10 cellular contexts compared by ENCODE assay signal in the genomic region with DNA sequence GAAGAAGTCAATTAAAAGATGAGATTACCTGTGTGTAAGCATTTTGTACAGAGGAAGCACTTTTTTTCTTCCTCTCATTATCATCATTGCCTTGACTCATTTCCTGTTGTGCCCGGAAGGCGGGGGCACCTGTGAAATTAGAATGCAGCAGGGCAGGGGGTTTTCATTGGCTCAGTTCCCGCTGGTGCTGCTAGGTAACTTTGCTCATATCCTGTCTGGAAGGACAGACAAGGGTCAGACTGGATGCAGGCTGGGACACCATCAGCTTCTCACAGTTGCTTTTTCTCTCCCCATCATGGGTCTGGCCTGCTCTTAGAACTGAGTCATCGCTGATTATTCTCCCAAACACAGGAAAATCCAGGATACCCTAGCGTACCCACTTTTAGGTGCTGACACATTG.
A peak's percentile ranks its signal among the peaks of the same experiment; 100 is the strongest.
DNase-seq lines count a peak whose midpoint lies in the region; FAIRE-seq and TF ChIP-seq lines count a peak whose summit lies in the region.
"Had no signal": no experiment of that assay in that cellular context is flagged by ENCODE, and none has a peak within 500 bp of the region (broad histone marks: within the 10 kb centered on the region; RNA-seq: fewer than 3 reads in every experiment).

No MANE protein-coding gene starts in this region.

- peak overlapping the region; percentile 31 for H2AFZ ChIP-seq in osteoblast (ENCODE audit: low read length)

- H4K20me1 ChIP-seq in osteoblast (ENCODE audit: insufficient read depth, low read length) = no peaks in the 10 kb centered on the region

- H3K36me3 ChIP-seq in osteoblast (ENCODE audit: insufficient read depth, low read length) = no peaks in the 10 kb centered on the region
- H3K36me3 ChIP-seq: heart left ventricle had no signal

- peaks cover 2% of the 10 kb centered on the region for H3K4me1 ChIP-seq in osteoblast (ENCODE audit: insufficient read depth, low read length)
- H3K4me1 ChIP-seq: heart left ventricle had no signal

- no peak for FAIRE-seq in RCC 7860 (lab: Jason Lieb, UNC)

- no peaks in the 10 kb centered on the region for H3K27me3 ChIP-seq in osteoblast (ENCODE audit: insufficient read depth, low read length)
- H3K27me3 ChIP-seq: heart left ventricle had no signal

- H3K4me2 ChIP-seq in osteoblast (ENCODE audit: insufficient read depth, low read length) = no peak overlapping the region

- no peaks in the 10 kb centered on the region for H3K79me2 ChIP-seq in osteoblast (ENCODE audit: insufficient read depth, low read length)

- TF ChIP-seq CTCF in osteoblast (IDR thresholded peaks at IDR 0.05; ENCODE audit: extremely low read depth, low read depth, low read length) = no peak

- H3K4me3 ChIP-seq in osteoblast (ENCODE audit: insufficient read depth, low read length) = no peak overlapping the region
- H3K4me3 ChIP-seq: heart left ventricle had no signal

- H3K9me3 ChIP-seq in osteoblast (ENCODE audit: low read depth, low read length) = no peaks in the 10 kb centered on the region
- H3K9me3 ChIP-seq: heart left ventricle had no signal

- H3K27ac ChIP-seq in osteoblast (ENCODE audit: low read depth, low read length) = no peak overlapping the region
- H3K27ac ChIP-seq: heart left ventricle had no signal

- peak; percentile 26 for DNase-seq in EH (ENCODE audit: low read depth)
- DNase-seq in RCC 7860 (ENCODE audit: low spot score) = peak; percentile 41
- peak; percentile 73 for DNase-seq in activated naive CD4-positive, alpha-beta T cell treated with Interleukin-2 at 50 U/mL for 16 hours
- no peak for DNase-seq in osteoblast (ENCODE audit: insufficient read length, low spot score, missing footprints)
- DNase-seq in NCI-H1436 treated with DMSO at 0.1 percent for 48 hours (lab: John Stamatoyannopoulos, UW) = no peak
- no peak for DNase-seq in HCEC 1CT
- DNase-seq in NCI-H1092 (lab: John Stamatoyannopoulos, UW) = no peak
- DNase-seq in NCI-H1048 (lab: John Stamatoyannopoulos, UW) = no peak
- DNase-seq: DND-41, heart left ventricle had no signal

Comparison
In these comparisons a context has a peak if more than half of its experiments do, and no peak if none do; other contexts are left out.
1. DNase-seq: peak in EH (single experiment), RCC 7860 (single experiment) and activated naive CD4-positive, alpha-beta T cell treated with Interleukin-2 at 50 U/mL for 16 hours (single experiment); none in osteoblast (single experiment), NCI-H1436 treated with DMSO at 0.1 percent for 48 hours (single experiment), HCEC 1CT (single experiment), NCI-H1092 (single experiment) and NCI-H1048 (single experiment).